ENCODE assay signal across 2 cellular contexts in the genomic region with DNA sequence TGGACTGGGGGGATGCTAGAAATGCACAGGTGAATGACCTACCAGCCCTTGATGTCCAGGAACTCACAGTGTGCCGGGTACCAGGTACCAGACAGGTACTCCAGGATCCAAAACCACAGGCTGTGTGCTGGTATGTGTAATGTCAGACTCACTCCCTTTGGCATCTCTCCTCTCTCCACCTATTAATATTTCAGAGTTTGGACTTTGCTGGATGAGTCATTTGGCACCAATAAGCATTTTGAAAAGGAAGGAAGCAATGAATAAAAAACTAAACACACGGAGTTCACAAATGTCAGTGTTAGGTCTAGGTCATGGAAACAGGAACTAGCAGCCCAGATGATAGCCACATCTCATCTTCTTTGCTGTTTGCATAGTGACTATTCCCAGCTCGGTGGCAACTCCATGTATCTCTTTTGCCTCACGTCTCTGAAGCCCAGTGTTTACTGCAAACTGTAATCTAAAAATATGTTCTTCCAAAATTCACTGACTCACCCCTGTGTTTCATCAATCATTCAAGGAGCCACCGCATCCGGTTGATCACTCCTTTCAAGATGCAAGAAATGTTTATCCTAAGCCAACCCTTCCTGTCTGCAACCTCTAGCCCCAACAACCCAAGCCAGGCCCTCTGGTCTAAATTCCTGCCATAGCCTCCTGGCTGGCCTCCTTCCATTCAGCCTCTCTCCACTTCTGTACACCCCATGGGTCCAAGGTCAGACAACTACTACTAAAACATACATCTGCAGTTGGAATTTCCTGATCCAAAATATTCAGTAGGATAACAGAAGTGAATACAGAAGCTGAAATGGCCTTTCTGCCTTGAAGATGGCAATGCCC.
TF ChIP-seq lines count a peak whose summit lies in the region.

No MANE protein-coding gene starts in this region.

TF ChIP-seq in K562, 482 proteins besides CTCF, POLR2A, EP300 and RAD21 (continued from another document and continues in another):
- TF ChIP-seq RERE (CRISPR knock-in tag; IDR thresholded peaks at IDR 0.05; ENCODE audit: borderline replicate concordance) (no peak), PRDM10 (IDR thresholded peaks at IDR 0.05; ENCODE audit: partially characterized antibody) (peak; percentile 29), ZNF280A (IDR thresholded peaks at IDR 0.05; ENCODE audit: low read depth, partially characterized antibody) (no peak), HDAC1 (IDR thresholded peaks at IDR 0.05) (peak in 1 of 2 experiments; percentile 48; a peak in 2 of 4 replicates), ATF1 (CRISPR knock-in tag; IDR thresholded peaks at IDR 0.05) (no peak), ATF1 (tag; IDR thresholded peaks at IDR 0.05) (peak; percentile 45; the same call in 1 of the 2 replicates), GABPB1 (CRISPR knock-in tag; IDR thresholded peaks at IDR 0.05) (peak; percentile 50; the same call in 1 of the 2 replicates), DPF2 (IDR thresholded peaks at IDR 0.05) (peak; percentile 92), ZNF766 (CRISPR knock-in tag; conservative IDR thresholded peaks at IDR 0.05) (no peak)
- TF ChIP-seq, protein P1, sequence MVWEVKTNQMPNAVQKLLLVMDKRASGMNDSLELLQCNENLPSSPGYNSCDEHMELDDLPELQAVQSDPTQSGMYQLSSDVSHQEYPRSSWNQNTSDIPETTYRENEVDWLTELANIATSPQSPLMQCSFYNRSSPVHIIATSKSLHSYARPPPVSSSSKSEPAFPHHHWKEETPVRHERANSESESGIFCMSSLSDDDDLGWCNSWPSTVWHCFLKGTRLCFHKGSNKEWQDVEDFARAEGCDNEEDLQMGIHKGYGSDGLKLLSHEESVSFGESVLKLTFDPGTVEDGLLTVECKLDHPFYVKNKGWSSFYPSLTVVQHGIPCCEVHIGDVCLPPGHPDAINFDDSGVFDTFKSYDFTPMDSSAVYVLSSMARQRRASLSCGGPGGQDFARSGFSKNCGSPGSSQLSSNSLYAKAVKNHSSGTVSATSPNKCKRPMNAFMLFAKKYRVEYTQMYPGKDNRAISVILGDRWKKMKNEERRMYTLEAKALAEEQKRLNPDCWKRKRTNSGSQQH (CRISPR knock-in tag; IDR thresholded peaks at IDR 0.05), result no peak

TF ChIP-seq in HepG2, 621 proteins besides CTCF, POLR2A, EP300 and RAD21 (continued from another document and continues in another):
- TF ChIP-seq, protein P2, sequence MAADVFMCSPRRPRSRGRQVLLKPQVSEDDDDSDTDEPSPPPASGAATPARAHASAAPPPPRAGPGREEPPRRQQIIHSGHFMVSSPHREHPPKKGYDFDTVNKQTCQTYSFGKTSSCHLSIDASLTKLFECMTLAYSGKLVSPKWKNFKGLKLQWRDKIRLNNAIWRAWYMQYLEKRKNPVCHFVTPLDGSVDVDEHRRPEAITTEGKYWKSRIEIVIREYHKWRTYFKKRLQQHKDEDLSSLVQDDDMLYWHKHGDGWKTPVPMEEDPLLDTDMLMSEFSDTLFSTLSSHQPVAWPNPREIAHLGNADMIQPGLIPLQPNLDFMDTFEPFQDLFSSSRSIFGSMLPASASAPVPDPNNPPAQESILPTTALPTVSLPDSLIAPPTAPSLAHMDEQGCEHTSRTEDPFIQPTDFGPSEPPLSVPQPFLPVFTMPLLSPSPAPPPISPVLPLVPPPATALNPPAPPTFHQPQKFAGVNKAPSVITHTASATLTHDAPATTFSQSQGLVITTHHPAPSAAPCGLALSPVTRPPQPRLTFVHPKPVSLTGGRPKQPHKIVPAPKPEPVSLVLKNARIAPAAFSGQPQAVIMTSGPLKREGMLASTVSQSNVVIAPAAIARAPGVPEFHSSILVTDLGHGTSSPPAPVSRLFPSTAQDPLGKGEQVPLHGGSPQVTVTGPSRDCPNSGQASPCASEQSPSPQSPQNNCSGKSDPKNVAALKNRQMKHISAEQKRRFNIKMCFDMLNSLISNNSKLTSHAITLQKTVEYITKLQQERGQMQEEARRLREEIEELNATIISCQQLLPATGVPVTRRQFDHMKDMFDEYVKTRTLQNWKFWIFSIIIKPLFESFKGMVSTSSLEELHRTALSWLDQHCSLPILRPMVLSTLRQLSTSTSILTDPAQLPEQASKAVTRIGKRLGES (CRISPR knock-in tag; IDR thresholded peaks at IDR 0.05; ENCODE audit: borderline replicate concordance), result no peak
- peak; percentile 75; the same call in 1 of the 2 replicates for TF ChIP-seq JUNB (CRISPR knock-in tag; IDR thresholded peaks at IDR 0.05; ENCODE audit: borderline replicate concordance)
- peak; percentile 15; the same call in 1 of the 2 replicates for TF ChIP-seq KDM6A (CRISPR knock-in tag; IDR thresholded peaks at IDR 0.05; ENCODE audit: low read depth)
- peak; percentile 69 for TF ChIP-seq ZEB1 (IDR thresholded peaks at IDR 0.05; ENCODE audit: insufficient replicate concordance, low read depth)
- no peak for TF ChIP-seq MATR3 (CRISPR knock-in tag; IDR thresholded peaks at IDR 0.05)
- TF ChIP-seq ZNF24 (IDR thresholded peaks at IDR 0.05), result no peak; the same call in 1 of the 2 replicates
- TF ChIP-seq PAWR (CRISPR knock-in tag; IDR thresholded peaks at IDR 0.05; ENCODE audit: borderline replicate concordance), result no peak
- TF ChIP-seq TAF1 (CRISPR knock-in tag; IDR thresholded peaks at IDR 0.05), result no peak; the same call in 1 of the 2 replicates
- peak; percentile 78 for TF ChIP-seq JUND (CRISPR knock-in tag; IDR thresholded peaks at IDR 0.05)
- 0 out of 2 replicates have a peak, but pooled peaks have one; percentile 33 for TF ChIP-seq SPEN (CRISPR knock-in tag; IDR thresholded peaks at IDR 0.05; ENCODE audit: low read depth)
- TF ChIP-seq ZNF792 (CRISPR knock-in tag; IDR thresholded peaks at IDR 0.05), result peak; percentile 50; the same call in 1 of the 2 replicates
- no peak for TF ChIP-seq ZNF746 (CRISPR knock-in tag; IDR thresholded peaks at IDR 0.05)
- TF ChIP-seq ZBTB3 (CRISPR knock-in tag; IDR thresholded peaks at IDR 0.05; ENCODE audit: borderline replicate concordance, low read depth), result no peak
- TF ChIP-seq ZBTB8A (CRISPR knock-in tag; IDR thresholded peaks at IDR 0.05; ENCODE audit: borderline replicate concordance, low read depth), result no peak
- no peak for TF ChIP-seq ZNF34 (CRISPR knock-in tag; IDR thresholded peaks at IDR 0.05; ENCODE audit: borderline replicate concordance)
- TF ChIP-seq NFKB2 (CRISPR knock-in tag; IDR thresholded peaks at IDR 0.05; ENCODE audit: borderline replicate concordance), result no peak
- TF ChIP-seq RXRA (CRISPR knock-in tag; IDR thresholded peaks at IDR 0.05), result peak; percentile 71; the same call in 1 of the 2 replicates
- TF ChIP-seq JARID2 (CRISPR knock-in tag; IDR thresholded peaks at IDR 0.05; ENCODE audit: insufficient replicate concordance), result peak; percentile 53
- TF ChIP-seq SOX5 (CRISPR knock-in tag; IDR thresholded peaks at IDR 0.05; ENCODE audit: borderline replicate concordance), result peak; percentile 53
- TF ChIP-seq NFKBIZ (CRISPR knock-in tag; IDR thresholded peaks at IDR 0.05), result no peak
- TF ChIP-seq THYN1 (CRISPR knock-in tag; IDR thresholded peaks at IDR 0.05; ENCODE audit: borderline replicate concordance, low read depth), result no peak
- TF ChIP-seq FOXO1 (CRISPR knock-in tag; IDR thresholded peaks at IDR 0.05), result peak; percentile 71; the same call in 1 of the 2 replicates
- TF ChIP-seq ZNF382 (CRISPR knock-in tag; IDR thresholded peaks at IDR 0.05; ENCODE audit: borderline replicate concordance), result no peak
- no peak for TF ChIP-seq STAT5B (CRISPR knock-in tag; IDR thresholded peaks at IDR 0.05)
- TF ChIP-seq FIP1L1 (IDR thresholded peaks at IDR 0.05; ENCODE audit: borderline replicate concordance, insufficient read depth, low read depth, low read length), result no peak
- peak; percentile 88 for TF ChIP-seq GATA4 (IDR thresholded peaks at IDR 0.05; ENCODE audit: borderline replicate concordance, low read depth)
- 0 out of 2 replicates have a peak, but pooled peaks have one; percentile 50 for TF ChIP-seq CCDC6 (CRISPR knock-in tag; IDR thresholded peaks at IDR 0.05)
- no peak for TF ChIP-seq ZNF101 (CRISPR knock-in tag; IDR thresholded peaks at IDR 0.05; ENCODE audit: borderline replicate concordance, low read depth)
- TF ChIP-seq ZNF276 (CRISPR knock-in tag; IDR thresholded peaks at IDR 0.05; ENCODE audit: low read depth), result no peak
- TF ChIP-seq, protein P3, sequence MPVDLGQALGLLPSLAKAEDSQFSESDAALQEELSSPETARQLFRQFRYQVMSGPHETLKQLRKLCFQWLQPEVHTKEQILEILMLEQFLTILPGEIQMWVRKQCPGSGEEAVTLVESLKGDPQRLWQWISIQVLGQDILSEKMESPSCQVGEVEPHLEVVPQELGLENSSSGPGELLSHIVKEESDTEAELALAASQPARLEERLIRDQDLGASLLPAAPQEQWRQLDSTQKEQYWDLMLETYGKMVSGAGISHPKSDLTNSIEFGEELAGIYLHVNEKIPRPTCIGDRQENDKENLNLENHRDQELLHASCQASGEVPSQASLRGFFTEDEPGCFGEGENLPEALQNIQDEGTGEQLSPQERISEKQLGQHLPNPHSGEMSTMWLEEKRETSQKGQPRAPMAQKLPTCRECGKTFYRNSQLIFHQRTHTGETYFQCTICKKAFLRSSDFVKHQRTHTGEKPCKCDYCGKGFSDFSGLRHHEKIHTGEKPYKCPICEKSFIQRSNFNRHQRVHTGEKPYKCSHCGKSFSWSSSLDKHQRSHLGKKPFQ (CRISPR knock-in tag; IDR thresholded peaks at IDR 0.05; ENCODE audit: insufficient replicate concordance), result peak; percentile 81
- peak; percentile 71; the same call in 1 of the 2 replicates for TF ChIP-seq MIER3 (CRISPR knock-in tag; IDR thresholded peaks at IDR 0.05; ENCODE audit: borderline replicate concordance)
- TF ChIP-seq GZF1 (CRISPR knock-in tag; IDR thresholded peaks at IDR 0.05), result no peak
- no peak for TF ChIP-seq ZNF451 (CRISPR knock-in tag; IDR thresholded peaks at IDR 0.05)
- TF ChIP-seq ZNF160 (CRISPR knock-in tag; IDR thresholded peaks at IDR 0.05), result no peak
- peak; percentile 54 for TF ChIP-seq HNF4A (CRISPR knock-in tag; IDR thresholded peaks at IDR 0.05)
- 0 out of 2 replicates have a peak, but pooled peaks have one; percentile 33 for TF ChIP-seq ATF1 (CRISPR knock-in tag; IDR thresholded peaks at IDR 0.05)
- TF ChIP-seq ZNF362 (CRISPR knock-in tag; IDR thresholded peaks at IDR 0.05; ENCODE audit: borderline replicate concordance), result peak; percentile 35; the same call in 1 of the 2 replicates
- no peak for TF ChIP-seq TOE1 (CRISPR knock-in tag; IDR thresholded peaks at IDR 0.05)
- no peak for TF ChIP-seq THAP9 (CRISPR knock-in tag; IDR thresholded peaks at IDR 0.05; ENCODE audit: borderline replicate concordance)
- TF ChIP-seq, protein P4, sequence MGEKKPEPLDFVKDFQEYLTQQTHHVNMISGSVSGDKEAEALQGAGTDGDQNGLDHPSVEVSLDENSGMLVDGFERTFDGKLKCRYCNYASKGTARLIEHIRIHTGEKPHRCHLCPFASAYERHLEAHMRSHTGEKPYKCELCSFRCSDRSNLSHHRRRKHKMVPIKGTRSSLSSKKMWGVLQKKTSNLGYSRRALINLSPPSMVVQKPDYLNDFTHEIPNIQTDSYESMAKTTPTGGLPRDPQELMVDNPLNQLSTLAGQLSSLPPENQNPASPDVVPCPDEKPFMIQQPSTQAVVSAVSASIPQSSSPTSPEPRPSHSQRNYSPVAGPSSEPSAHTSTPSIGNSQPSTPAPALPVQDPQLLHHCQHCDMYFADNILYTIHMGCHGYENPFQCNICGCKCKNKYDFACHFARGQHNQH (CRISPR knock-in tag; IDR thresholded peaks at IDR 0.05), result peak; percentile 70
